ENCODE assay signal across 1 cellular context in the genomic region with DNA sequence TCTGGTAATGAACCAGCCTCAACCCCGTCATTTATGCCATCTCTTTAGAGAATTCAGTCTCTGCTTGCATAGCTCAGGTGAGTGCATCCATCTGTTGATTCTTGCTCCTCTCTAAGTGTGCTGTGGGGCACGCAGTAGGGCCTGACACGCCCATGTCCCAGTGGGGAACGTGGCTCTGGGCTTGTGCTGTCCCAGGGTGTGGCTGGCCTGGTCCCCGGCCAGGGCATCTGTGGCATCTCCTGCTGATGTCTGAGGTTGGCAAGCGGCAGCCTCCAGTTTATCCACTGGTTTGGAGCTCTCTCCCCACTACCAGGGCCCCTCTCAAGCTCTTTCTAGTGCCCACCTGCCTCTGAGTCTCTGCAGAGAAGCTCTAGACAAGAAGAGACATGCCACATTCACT.
TF ChIP-seq lines count a peak whose summit lies in the region.

No MANE protein-coding gene starts in this region.

TF ChIP-seq in GM23338, 12 proteins besides CTCF, POLR2A, EP300 and RAD21 (continued from another document):
- TF ChIP-seq, protein P1, sequence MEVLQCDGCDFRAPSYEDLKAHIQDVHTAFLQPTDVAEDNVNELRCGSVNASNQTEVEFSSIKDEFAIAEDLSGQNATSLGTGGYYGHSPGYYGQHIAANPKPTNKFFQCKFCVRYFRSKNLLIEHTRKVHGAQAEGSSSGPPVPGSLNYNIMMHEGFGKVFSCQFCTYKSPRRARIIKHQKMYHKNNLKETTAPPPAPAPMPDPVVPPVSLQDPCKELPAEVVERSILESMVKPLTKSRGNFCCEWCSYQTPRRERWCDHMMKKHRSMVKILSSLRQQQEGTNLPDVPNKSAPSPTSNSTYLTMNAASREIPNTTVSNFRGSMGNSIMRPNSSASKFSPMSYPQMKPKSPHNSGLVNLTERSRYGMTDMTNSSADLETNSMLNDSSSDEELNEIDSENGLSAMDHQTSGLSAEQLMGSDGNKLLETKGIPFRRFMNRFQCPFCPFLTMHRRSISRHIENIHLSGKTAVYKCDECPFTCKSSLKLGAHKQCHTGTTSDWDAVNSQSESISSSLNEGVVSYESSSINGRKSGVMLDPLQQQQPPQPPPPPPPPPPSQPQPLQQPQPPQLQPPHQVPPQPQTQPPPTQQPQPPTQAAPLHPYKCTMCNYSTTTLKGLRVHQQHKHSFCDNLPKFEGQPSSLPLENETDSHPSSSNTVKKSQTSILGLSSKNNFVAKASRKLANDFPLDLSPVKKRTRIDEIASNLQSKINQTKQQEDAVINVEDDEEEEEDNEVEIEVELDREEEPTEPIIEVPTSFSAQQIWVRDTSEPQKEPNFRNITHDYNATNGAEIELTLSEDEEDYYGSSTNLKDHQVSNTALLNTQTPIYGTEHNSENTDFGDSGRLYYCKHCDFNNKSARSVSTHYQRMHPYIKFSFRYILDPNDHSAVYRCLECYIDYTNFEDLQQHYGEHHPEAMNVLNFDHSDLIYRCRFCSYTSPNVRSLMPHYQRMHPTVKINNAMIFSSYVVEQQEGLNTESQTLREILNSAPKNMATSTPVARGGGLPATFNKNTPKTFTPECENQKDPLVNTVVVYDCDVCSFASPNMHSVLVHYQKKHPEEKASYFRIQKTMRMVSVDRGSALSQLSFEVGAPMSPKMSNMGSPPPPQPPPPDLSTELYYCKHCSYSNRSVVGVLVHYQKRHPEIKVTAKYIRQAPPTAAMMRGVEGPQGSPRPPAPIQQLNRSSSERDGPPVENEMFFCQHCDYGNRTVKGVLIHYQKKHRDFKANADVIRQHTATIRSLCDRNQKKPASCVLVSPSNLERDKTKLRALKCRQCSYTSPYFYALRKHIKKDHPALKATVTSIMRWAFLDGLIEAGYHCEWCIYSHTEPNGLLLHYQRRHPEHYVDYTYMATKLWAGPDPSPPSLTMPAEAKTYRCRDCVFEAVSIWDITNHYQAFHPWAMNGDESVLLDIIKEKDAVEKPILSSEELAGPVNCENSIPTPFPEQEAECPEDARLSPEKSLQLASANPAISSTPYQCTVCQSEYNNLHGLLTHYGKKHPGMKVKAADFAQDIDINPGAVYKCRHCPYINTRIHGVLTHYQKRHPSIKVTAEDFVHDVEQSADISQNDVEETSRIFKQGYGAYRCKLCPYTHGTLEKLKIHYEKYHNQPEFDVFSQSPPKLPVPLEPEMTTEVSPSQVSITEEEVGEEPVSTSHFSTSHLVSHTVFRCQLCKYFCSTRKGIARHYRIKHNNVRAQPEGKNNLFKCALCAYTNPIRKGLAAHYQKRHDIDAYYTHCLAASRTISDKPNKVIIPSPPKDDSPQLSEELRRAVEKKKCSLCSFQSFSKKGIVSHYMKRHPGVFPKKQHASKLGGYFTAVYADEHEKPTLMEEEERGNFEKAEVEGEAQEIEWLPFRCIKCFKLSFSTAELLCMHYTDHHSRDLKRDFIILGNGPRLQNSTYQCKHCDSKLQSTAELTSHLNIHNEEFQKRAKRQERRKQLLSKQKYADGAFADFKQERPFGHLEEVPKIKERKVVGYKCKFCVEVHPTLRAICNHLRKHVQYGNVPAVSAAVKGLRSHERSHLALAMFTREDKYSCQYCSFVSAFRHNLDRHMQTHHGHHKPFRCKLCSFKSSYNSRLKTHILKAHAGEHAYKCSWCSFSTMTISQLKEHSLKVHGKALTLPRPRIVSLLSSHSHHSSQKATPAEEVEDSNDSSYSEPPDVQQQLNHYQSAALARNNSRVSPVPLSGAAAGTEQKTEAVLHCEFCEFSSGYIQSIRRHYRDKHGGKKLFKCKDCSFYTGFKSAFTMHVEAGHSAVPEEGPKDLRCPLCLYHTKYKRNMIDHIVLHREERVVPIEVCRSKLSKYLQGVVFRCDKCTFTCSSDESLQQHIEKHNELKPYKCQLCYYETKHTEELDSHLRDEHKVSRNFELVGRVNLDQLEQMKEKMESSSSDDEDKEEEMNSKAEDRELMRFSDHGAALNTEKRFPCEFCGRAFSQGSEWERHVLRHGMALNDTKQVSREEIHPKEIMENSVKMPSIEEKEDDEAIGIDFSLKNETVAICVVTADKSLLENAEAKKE (CRISPR knock-in tag; IDR thresholded peaks at IDR 0.05): no peak
- TF ChIP-seq EZH2phosphoT487 (IDR thresholded peaks at IDR 0.05; ENCODE audit: unreplicated experiment): no peak
- no peak for TF ChIP-seq ZNF114 (CRISPR knock-in tag; IDR thresholded peaks at IDR 0.05)
